Comparison of ENCODE assay signal across 7 cellular contexts in genomic region chr16:13866073-13866472, GRCh38. TPM values are rescaled to one million over a fixed set of nuclear protein-coding genes. Genes with fewer than 3 reads are reported as not detected.
DNase-seq lines count a peak whose midpoint lies in the region; ATAC-seq and TF ChIP-seq lines count a peak whose summit lies in the region.

No MANE protein-coding gene starts in this region.

- TF ChIP-seq POLR2A in adrenal gland (IDR thresholded peaks at IDR 0.05) (no peak), spleen (IDR thresholded peaks at IDR 0.05) (no peak), GM18505 (IDR thresholded peaks at IDR 0.05; ENCODE audit: borderline replicate concordance, extremely low read depth, insufficient read depth, insufficient read length) (no peak)

- H3K4me3 ChIP-seq in HL-60 (replicated peaks; ENCODE audit: insufficient read depth, low read length) (no peak overlapping the region), adrenal gland (no peak overlapping the region), spleen (no peak overlapping the region)

- H3K9me3 ChIP-seq in adrenal gland (replicated peaks in 1 of 3) (no peaks in the 10 kb centered on the region), spleen (peaks cover 0 to 25% (median 13%) of the 10 kb centered on the region in 8 donors)

- 13 to 18% (median 15%) methylated on average over 8 of the region's 8 CpGs for WGBS in adrenal gland, 4 donors
- 22 to 28% (median 26%) methylated on average over 8 of the region's 8 CpGs for whole genome bisulfite sequencing in spleen, 5 donors

- intact Hi-C loops in adrenal gland (cut with DNase I): loop anchor here in 1 of 2 donors (10.0 kb wide), 1 partner anchor 49 kb away; no protein-coding TSS in a partner anchor
- intact Hi-C loops in spleen (cut with DNase I; ENCODE audit: low total_unique reads): no loop called here

- H3K27ac ChIP-seq in HL-60 (replicated peaks) (no peak overlapping the region), adrenal gland (no peak overlapping the region), spleen (no peak overlapping the region)

- H3K36me3 ChIP-seq in adrenal gland (replicated peaks in 1 of 2) (no peaks in the 10 kb centered on the region), spleen (no peaks in the 10 kb centered on the region)

- ATAC-seq in GM18505 (IDR thresholded peaks at IDR 0.05; ENCODE audit: unreplicated experiment): no peak

- DNase-seq in GM04504 (ENCODE audit: low read depth): peak; percentile 62
- peak; percentile 3 to 27 for DNase-seq in HL-60 (ENCODE audit: low read depth in 1 of 2, low spot score in 1 of 2)
- DNase-seq in RPMI7951 (ENCODE audit: low read depth): peak; percentile 68
- peak; percentile 70 to 92 (median 87) for DNase-seq in adrenal gland
- peak; percentile 54 for DNase-seq in hepatic stellate cell (ENCODE audit: low spot score)
- DNase-seq in spleen: no peak

- H3K27me3 ChIP-seq in HL-60 (ENCODE audit: insufficient read depth, poor library complexity, severe bottlenecking): no peaks in the 10 kb centered on the region
- H3K27me3 ChIP-seq in adrenal gland: peaks cover 3% of the 10 kb centered on the region
- H3K27me3 ChIP-seq in spleen (replicated peaks in 1 of 7): peaks cover 0 to 28% (median 0%) of the 10 kb centered on the region in 7 donors

- H3K4me1 ChIP-seq in adrenal gland (replicated peaks in 1 of 2): no peaks in the 10 kb centered on the region
- H3K4me1 ChIP-seq in spleen: no peaks in the 10 kb centered on the region

- TF ChIP-seq CTCF in HL-60 (IDR thresholded peaks at IDR 0.05; ENCODE audit: insufficient read depth, low read length): no peak
- peak; percentile 53 to 76 (median 68) for TF ChIP-seq CTCF in adrenal gland (IDR thresholded peaks at IDR 0.05)
- peak in 7 of 11 experiments; percentile 15 to 61 (median 50) for TF ChIP-seq CTCF in spleen (IDR thresholded peaks at IDR 0.05 in 8 of 11, conservative IDR thresholded peaks at IDR 0.05 in 3 of 11)

RNA-seq across cellular contexts. Expression of gene ERCC4, which starts 53.9 kb away (rescaled TPM):
- total RNA-seq in RPMI7951 (2014; rRNA removed; shearing (Covaris generic)): 6.6 and 10.0 TPM in 2 replicates
- 10 to 100 TPM in 7 of 8 donors, 1 to 10 TPM in 1; 7.0 to 27.9 (median 17.8) TPM for total RNA-seq in adrenal gland
- polyA plus RNA-seq in adrenal gland: 10 to 100 TPM in 1 of 3 donors, 1 to 10 TPM in 2; 2.8 to 13.7 (median 3.1) TPM
- 10 to 100 TPM in 4 of 7 donors, 1 to 10 TPM in 3; 5.9 to 15.2 (median 12.5) TPM for total RNA-seq in spleen
- 1 to 10 TPM; 1.1 to 2.3 (median 1.5) TPM for polyA plus RNA-seq in spleen
